In the genomic region with DNA sequence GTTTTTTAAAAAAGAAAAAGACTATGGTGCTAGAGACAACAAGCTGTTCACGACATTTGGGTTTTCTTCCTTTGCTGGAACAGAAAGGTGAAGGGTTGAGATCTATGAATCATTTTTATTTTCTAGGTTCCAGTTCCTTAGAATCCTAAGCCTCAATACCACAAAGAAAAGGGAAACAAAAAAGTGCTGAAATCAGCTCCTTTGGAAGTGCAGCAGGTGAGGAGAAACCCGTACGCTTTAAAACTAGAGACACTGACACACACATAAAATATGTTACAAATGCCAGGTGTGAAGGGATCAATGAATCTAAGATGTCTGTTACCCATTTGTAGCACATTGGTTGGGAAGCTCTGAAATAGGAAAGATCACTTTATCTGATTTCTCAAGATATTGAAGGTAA, we compare ENCODE assay signal across 25 cellular contexts.
"Had no signal": no experiment of that assay in that cellular context is flagged by ENCODE, and none has a peak within 500 bp of the region (broad histone marks: within the 10 kb centered on the region; RNA-seq: fewer than 3 reads in every experiment).

No MANE protein-coding gene starts in this region.

- H3K27me3 ChIP-seq: gastrocnemius medialis, neutrophil, right atrium auricular region, sigmoid colon, testis, tibial artery had no signal

- H3K27me3 Mint-ChIP-seq: natural killer cell treated with Interleukin-12 subunit alpha and Interleukin-12 subunit beta and Interleukin-15 and Interleukin-18, amount 100 ng/mL, for 72 hours; progenitor cell of endocrine pancreas; stimulated activated memory B cell treated with anti-CD40 and anti-IgM and Interleukin-4, amounts not matched to agents 10 μg/mL and 1 μg/mL and 100 μg/mL, for 72 hours had no signal

- H2AFZ ChIP-seq: parathyroid adenoma had no signal

- H3K27ac ChIP-seq: gastrocnemius medialis, neutrophil, parathyroid adenoma, right atrium auricular region, sigmoid colon, testis, tibial artery had no signal

- H3K9ac ChIP-seq: parathyroid adenoma had no signal

- H3K36me3 Mint-ChIP-seq: naive B cell; natural killer cell treated with Interleukin-12 subunit alpha and Interleukin-12 subunit beta and Interleukin-15 and Interleukin-18, amount 100 ng/mL, for 72 hours; stimulated activated memory B cell treated with anti-CD40 and anti-IgM and Interleukin-4, amounts not matched to agents 10 μg/mL and 1 μg/mL and 100 μg/mL, for 72 hours; type B pancreatic cell had no signal

- ATAC-seq: gastrocnemius medialis; left lobe of liver; mucosa of descending colon; natural killer cell treated with Interleukin-12 subunit alpha and Interleukin-12 subunit beta and Interleukin-15 and Interleukin-18, amount 100 ng/mL, for 72 hours; stimulated activated memory B cell treated with anti-CD40 and anti-IgM and Interleukin-4, amounts not matched to agents 10 μg/mL and 1 μg/mL and 100 μg/mL, for 72 hours; stimulated activated naive CD8-positive, alpha-beta T cell treated with anti-CD3 and anti-CD28 coated beads, Interleukin-15, Interleukin-2, amounts not matched to agents 100 U/mL and 50 U/mL, for 24 hours had no signal

- H3K36me3 ChIP-seq: gastrocnemius medialis, neutrophil, right atrium auricular region, sigmoid colon, tibial artery had no signal

- H3K4me1 ChIP-seq: gastrocnemius medialis, parathyroid adenoma, right atrium auricular region, sigmoid colon, testis, tibial artery had no signal

- H3K4me3 ChIP-seq: gastrocnemius medialis, lung, mucosa of descending colon, right atrium auricular region, sigmoid colon, testis, tibial artery had no signal

- H3K9me3 ChIP-seq: gastrocnemius medialis, mucosa of descending colon, neutrophil, testis had no signal

- H3K4me1 Mint-ChIP-seq: mesothelial cell of epicardium; naive B cell; neural crest cell; stimulated activated memory B cell treated with anti-CD40 and anti-IgM and Interleukin-4, amounts not matched to agents 10 μg/mL and 1 μg/mL and 100 μg/mL, for 72 hours had no signal

- DNase-seq: cortex of kidney; foreskin fibroblast; gastrocnemius medialis; head of caudate nucleus; mesenchymal stem cell; mucosa of descending colon; naive B cell; sigmoid colon; stimulated activated CD4-positive, alpha-beta T cell treated with anti-CD3 and anti-CD28 coated beads, Interleukin-2, amount 100 ng/mL, for 24 hours; stimulated activated CD4-positive, alpha-beta T cell treated with anti-CD3 and anti-CD28 coated beads, Interleukin-4, amount 100 ng/mL, for 24 hours; stimulated activated naive CD8-positive, alpha-beta T cell treated with anti-CD3 and anti-CD28 coated beads, Interleukin-15, Interleukin-2, amounts not matched to agents 100 U/mL and 50 U/mL, for 24 hours; substantia nigra; testis; tibial artery had no signal

- H3K27ac Mint-ChIP-seq: mesothelial cell of epicardium; naive B cell; natural killer cell treated with Interleukin-12 subunit alpha and Interleukin-12 subunit beta and Interleukin-15 and Interleukin-18, amount 100 ng/mL, for 72 hours; progenitor cell of endocrine pancreas; stimulated activated memory B cell treated with anti-CD40 and anti-IgM and Interleukin-4, amounts not matched to agents 10 μg/mL and 1 μg/mL and 100 μg/mL, for 72 hours; type B pancreatic cell had no signal

- H3K4me3 Mint-ChIP-seq: mesothelial cell of epicardium; naive B cell; natural killer cell treated with Interleukin-12 subunit alpha and Interleukin-12 subunit beta and Interleukin-15 and Interleukin-18, amount 100 ng/mL, for 72 hours; neural crest cell; stimulated activated memory B cell treated with anti-CD40 and anti-IgM and Interleukin-4, amounts not matched to agents 10 μg/mL and 1 μg/mL and 100 μg/mL, for 72 hours; type B pancreatic cell had no signal
